Comparison of ENCODE assay signal across 13 cellular contexts in genomic region chr19:55014714-55015113, GRCh38. TPM values are rescaled to one million over a fixed set of nuclear protein-coding genes. Genes with fewer than 3 reads are reported as not detected.
A peak's percentile ranks its signal among the peaks of the same experiment; 100 is the strongest.
DNase-seq lines count a peak whose midpoint lies in the region; ATAC-seq, FAIRE-seq and TF ChIP-seq lines count a peak whose summit lies in the region.
"Had no signal": no experiment of that assay in that cellular context is flagged by ENCODE, and none has a peak within 500 bp of the region (broad histone marks: within the 10 kb centered on the region; RNA-seq: fewer than 3 reads in every experiment).

No MANE protein-coding gene starts in this region.

- H3K9me3 Mint-ChIP-seq in CD8-positive, alpha-beta T cell, result peaks cover 10% of the 10 kb centered on the region
- no peaks in the 10 kb centered on the region for H3K9me3 Mint-ChIP-seq in WTC11

- H3K27ac ChIP-seq in CD8-positive, alpha-beta T cell (ENCODE audit: low read depth, low read length), result no peak overlapping the region
- peak overlapping the region in 1 of 2 donors; percentile 7 for H3K27ac ChIP-seq in liver (ENCODE audit: low read depth in 1 of 2, low read length in 2 of 2)
- peak overlapping the region in 1 of 4 donors; percentile 22 for H3K27ac ChIP-seq in esophagus muscularis mucosa (replicated peaks in 1 of 4)

- H3K36me3 ChIP-seq in CD8-positive, alpha-beta T cell (ENCODE audit: insufficient read depth, low read length), result no peaks in the 10 kb centered on the region
- H3K36me3 ChIP-seq in liver (ENCODE audit: control insufficient read depth in 4 of 4, insufficient read depth in 3 of 4, low read depth in 1 of 4, low read length in 3 of 4) (no peaks in the 10 kb centered on the region), esophagus muscularis mucosa (no peaks in the 10 kb centered on the region)

- no peak for FAIRE-seq in GM12892 (lab: Jason Lieb, UNC)
- FAIRE-seq: colon had no signal

- intact Hi-C loops in CD8-positive, alpha-beta T cell (cut with DNase I, micrococcal nuclease), result no loop called here
- intact Hi-C loops in esophagus muscularis mucosa (cut with DNase I), result no loop called here

- no peak for TF ChIP-seq EP300 in esophagus muscularis mucosa (IDR thresholded peaks at IDR 0.05)

- 75% methylated on average over 22 of the region's 22 CpGs for WGBS in liver
- 84% methylated on average over 18 of the region's 22 CpGs for WGBS in esophagus muscularis mucosa

- peak overlapping the region; percentile 68 for H3K27ac Mint-ChIP-seq in CD8-positive, alpha-beta T cell
- no peak overlapping the region for H3K27ac Mint-ChIP-seq in WTC11

- H3K9me3 ChIP-seq in CD8-positive, alpha-beta T cell (ENCODE audit: low read length), result no peaks in the 10 kb centered on the region
- no peaks in the 10 kb centered on the region for H3K9me3 ChIP-seq in liver (ENCODE audit: control insufficient read depth in 4 of 4, low read length in 3 of 4)
- no peaks in the 10 kb centered on the region for H3K9me3 ChIP-seq in esophagus muscularis mucosa

- peak overlapping the region; percentile 54 for H3K4me3 Mint-ChIP-seq in CD8-positive, alpha-beta T cell
- H3K4me3 Mint-ChIP-seq in WTC11, result no peak overlapping the region

- TF ChIP-seq POLR2A in GM12892 (IDR thresholded peaks at IDR 0.05; ENCODE audit: low read depth, low read length), result no peak
- TF ChIP-seq POLR2A in esophagus muscularis mucosa (IDR thresholded peaks at IDR 0.05; ENCODE audit: low read depth), result no peak

- H3K27me3 Mint-ChIP-seq in CD8-positive, alpha-beta T cell (ENCODE audit: low read depth), result peaks cover 6% of the 10 kb centered on the region
- H3K27me3 Mint-ChIP-seq in WTC11 (ENCODE audit: low read depth), result no peaks in the 10 kb centered on the region

- CTCF ChIA-PET in CD8-positive, alpha-beta T cell (lab: Charles Lee), result no interaction called here
- CTCF ChIA-PET in WTC11 (lab: Charles Lee), result no interaction called here

- DNase-seq in CD8-positive, alpha-beta T cell, result no peak
- DNase-seq in GM12892 (ENCODE audit: insufficient read length) (peak; percentile 25), WTC11 (ENCODE audit: low spot score) (no peak), esophagus muscularis mucosa (ENCODE audit: extremely low spot score) (no peak)
- no peak for DNase-seq in stimulated activated CD4-positive, alpha-beta T cell treated with anti-CD3 and anti-CD28 coated beads, Interleukin-12 subunit alpha, Interleukin-12 subunit beta, amount 100 ng/mL, for 4 hours
- DNase-seq: KG1; NCI-H446 treated with DMSO at 0.1 percent for 48 hours; stimulated activated naive CD4-positive, alpha-beta T cell treated with Interleukin-2 at 50 U/mL for 16 hours had no signal

- H3K4me3 ChIP-seq in CD8-positive, alpha-beta T cell (ENCODE audit: low read depth, low read length), result no peak overlapping the region
- H3K4me3 ChIP-seq in liver (ENCODE audit: low read depth in 1 of 3, low read length in 3 of 3) (no peak overlapping the region), esophagus muscularis mucosa (no peak overlapping the region)

- POLR2A ChIA-PET in CD8-positive, alpha-beta T cell (lab: Charles Lee), result no interaction called here
- POLR2A ChIA-PET in WTC11 (lab: Charles Lee), result interaction anchor here (0.6 kb wide), 1 partner anchor 142 kb away, joined by 6 read pairs; no protein-coding TSS in a partner anchor

- peaks cover 8% of the 10 kb centered on the region for H3K4me1 Mint-ChIP-seq in CD8-positive, alpha-beta T cell (ENCODE audit: low read depth)
- H3K4me1 Mint-ChIP-seq in WTC11, result peaks cover 45% of the 10 kb centered on the region

- peaks cover 34% of the 10 kb centered on the region for H3K36me3 Mint-ChIP-seq in CD8-positive, alpha-beta T cell
- peaks cover 29% of the 10 kb centered on the region for H3K36me3 Mint-ChIP-seq in WTC11

- H3K4me1 ChIP-seq in CD8-positive, alpha-beta T cell (ENCODE audit: insufficient read depth, low read length), result no peaks in the 10 kb centered on the region
- H3K4me1 ChIP-seq in liver (ENCODE audit: control insufficient read depth in 4 of 4, insufficient read depth in 4 of 4, low read length in 3 of 4), result no peaks in the 10 kb centered on the region
- no peaks in the 10 kb centered on the region for H3K4me1 ChIP-seq in esophagus muscularis mucosa

- no peak overlapping the region for H3K9ac ChIP-seq in liver (ENCODE audit: low read depth in 1 of 2, low read length in 2 of 2)

- no peaks in the 10 kb centered on the region for H3K27me3 ChIP-seq in CD8-positive, alpha-beta T cell (ENCODE audit: insufficient read depth, low read length)
- peaks cover 0 to 2% (median 0%) of the 10 kb centered on the region in 4 donors for H3K27me3 ChIP-seq in liver (ENCODE audit: control insufficient read depth in 4 of 4, insufficient read depth in 4 of 4, low read length in 3 of 4)
- H3K27me3 ChIP-seq in esophagus muscularis mucosa, result no peaks in the 10 kb centered on the region

- TF ChIP-seq CTCF in CD8-positive, alpha-beta T cell (IDR thresholded peaks at IDR 0.05), result no peak
- TF ChIP-seq CTCF in WTC11 (IDR thresholded peaks at IDR 0.05), result no peak
- peak; percentile 0 for TF ChIP-seq CTCF in liver (IDR thresholded peaks at IDR 0.05; ENCODE audit: low read depth, low read length, missing input control)
- TF ChIP-seq CTCF in esophagus muscularis mucosa (IDR thresholded peaks at IDR 0.05), result no peak

- TF ChIP-seq RAD21 in liver (IDR thresholded peaks at IDR 0.05), result peak; percentile 8 to 38

- ATAC-seq in CD8-positive, alpha-beta T cell, result peak; percentile 64
- ATAC-seq in WTC11 (peak; percentile 20), HG03280 (IDR thresholded peaks at IDR 0.05; ENCODE audit: unreplicated experiment) (no peak), GM21360 (IDR thresholded peaks at IDR 0.05; ENCODE audit: unreplicated experiment) (no peak)

TF ChIP-seq in WTC11, 78 proteins besides CTCF, POLR2A, EP300 and RAD21 (continues in another document):
- TF ChIP-seq RELA (CRISPR knock-in tag; IDR thresholded peaks at IDR 0.05; ENCODE audit: borderline replicate concordance) (no peak), ZNF396 (CRISPR knock-in tag; IDR thresholded peaks at IDR 0.05; ENCODE audit: borderline replicate concordance) (no peak), GRHL2 (CRISPR knock-in tag; IDR thresholded peaks at IDR 0.05; ENCODE audit: insufficient replicate concordance, severe bottlenecking) (no peak)
- TF ChIP-seq, protein P1, sequence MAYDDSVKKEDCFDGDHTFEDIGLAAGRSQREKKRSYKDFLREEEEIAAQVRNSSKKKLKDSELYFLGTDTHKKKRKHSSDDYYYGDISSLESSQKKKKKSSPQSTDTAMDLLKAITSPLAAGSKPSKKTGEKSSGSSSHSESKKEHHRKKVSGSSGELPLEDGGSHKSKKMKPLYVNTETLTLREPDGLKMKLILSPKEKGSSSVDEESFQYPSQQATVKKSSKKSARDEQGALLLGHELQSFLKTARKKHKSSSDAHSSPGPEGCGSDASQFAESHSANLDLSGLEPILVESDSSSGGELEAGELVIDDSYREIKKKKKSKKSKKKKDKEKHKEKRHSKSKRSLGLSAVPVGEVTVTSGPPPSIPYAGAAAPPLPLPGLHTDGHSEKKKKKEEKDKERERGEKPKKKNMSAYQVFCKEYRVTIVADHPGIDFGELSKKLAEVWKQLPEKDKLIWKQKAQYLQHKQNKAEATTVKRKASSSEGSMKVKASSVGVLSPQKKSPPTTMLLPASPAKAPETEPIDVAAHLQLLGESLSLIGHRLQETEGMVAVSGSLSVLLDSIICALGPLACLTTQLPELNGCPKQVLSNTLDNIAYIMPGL (CRISPR knock-in tag; IDR thresholded peaks at IDR 0.05), result no peak
- TF ChIP-seq, protein P2, sequence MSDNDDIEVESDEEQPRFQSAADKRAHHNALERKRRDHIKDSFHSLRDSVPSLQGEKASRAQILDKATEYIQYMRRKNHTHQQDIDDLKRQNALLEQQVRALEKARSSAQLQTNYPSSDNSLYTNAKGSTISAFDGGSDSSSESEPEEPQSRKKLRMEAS (CRISPR knock-in tag; IDR thresholded peaks at IDR 0.05), result no peak

TF ChIP-seq in liver, 16 proteins besides CTCF, POLR2A, EP300 and RAD21 (continues in another document):
- TF ChIP-seq FOXA2 (IDR thresholded peaks at IDR 0.05), result no peak
- TF ChIP-seq GABPA (IDR thresholded peaks at IDR 0.05 in 1 of 2, conservative IDR thresholded peaks at IDR 0.05 in 1 of 2), result peak in 1 of 2 donors; percentile 13
- no peak for TF ChIP-seq JUND (IDR thresholded peaks at IDR 0.05)
- peak; percentile 97 for TF ChIP-seq NR2F2 (IDR thresholded peaks at IDR 0.05)
- TF ChIP-seq ATF3 (IDR thresholded peaks at IDR 0.05), result no peak
- TF ChIP-seq EGR1 (IDR thresholded peaks at IDR 0.05; ENCODE audit: low read depth in 2 of 2), result peak in 1 of 2 donors; percentile 18

RNA-seq across cellular contexts. Expression of gene GP6, which starts 23.4 kb away (rescaled TPM):
- total RNA-seq in CD8-positive, alpha-beta T cell, result under 1 TPM; 0.56 to 0.57 TPM
- polyA plus RNA-seq in GM12892 (2012; ENCODE audit: missing spikeins), result 1.3 TPM
- total RNA-seq in WTC11 (2021) (0.41 to 1.1 TPM (median 0.61 TPM) in 3 replicates), liver (1 to 10 TPM in 1 of 2 donors, under 1 TPM in 1; 0.17 to 1.4 TPM), esophagus muscularis mucosa (under 1 TPM in 2 of 4 donors, not detected in 2; 0.13 to 0.29 TPM)
- under 1 TPM; 0.13 to 0.16 TPM for polyA plus RNA-seq in liver
- total RNA-seq: glomerular endothelial cell had no signal

RNA-seq across cellular contexts. Expression of gene RDH13, which starts 48.2 kb away (rescaled TPM):
- total RNA-seq in CD8-positive, alpha-beta T cell, result 10 to 100 TPM; 12.4 to 13.4 TPM
- polyA plus RNA-seq in GM12892 (2012; ENCODE audit: missing spikeins), result 6.9 TPM
- total RNA-seq in WTC11 (2021), result 35.3 to 39.5 TPM (median 38.4 TPM) in 3 replicates
- total RNA-seq in liver, result 10 to 100 TPM in 1 of 2 donors, 1 to 10 TPM in 1; 8.9 to 11.7 TPM
- 10 to 100 TPM in 1 of 2 donors, 1 to 10 TPM in 1; 9.0 to 10.1 TPM for polyA plus RNA-seq in liver
- 10 to 100 TPM; 11.1 to 16.4 (median 12.3) TPM for total RNA-seq in esophagus muscularis mucosa

RNA-seq across cellular contexts. Expression of gene NLRP2, which starts 48.5 kb away (rescaled TPM):
- total RNA-seq in CD8-positive, alpha-beta T cell, result 1 to 10 TPM; 9.4 to 9.7 TPM
- polyA plus RNA-seq in GM12892 (2012; ENCODE audit: missing spikeins), result 12.9 TPM
- total RNA-seq in WTC11 (2021) (3.0 to 3.7 TPM (median 3.4 TPM) in 3 replicates), liver (1 to 10 TPM in 1 of 2 donors, under 1 TPM in 1; 0.59 to 2.2 TPM), esophagus muscularis mucosa (under 1 TPM in 2 of 4 donors, not detected in 2; 0.42 to 0.50 TPM)
- under 1 TPM; 0.18 to 0.32 TPM for polyA plus RNA-seq in liver

Comparison
In these comparisons a context has a peak if more than half of its experiments do, and no peak if none do; other contexts are left out.
1. ATAC-seq: peak in CD8-positive, alpha-beta T cell (single experiment) and WTC11 (single experiment); none in HG03280 (single experiment) and GM21360 (single experiment).